In the genomic region with DNA sequence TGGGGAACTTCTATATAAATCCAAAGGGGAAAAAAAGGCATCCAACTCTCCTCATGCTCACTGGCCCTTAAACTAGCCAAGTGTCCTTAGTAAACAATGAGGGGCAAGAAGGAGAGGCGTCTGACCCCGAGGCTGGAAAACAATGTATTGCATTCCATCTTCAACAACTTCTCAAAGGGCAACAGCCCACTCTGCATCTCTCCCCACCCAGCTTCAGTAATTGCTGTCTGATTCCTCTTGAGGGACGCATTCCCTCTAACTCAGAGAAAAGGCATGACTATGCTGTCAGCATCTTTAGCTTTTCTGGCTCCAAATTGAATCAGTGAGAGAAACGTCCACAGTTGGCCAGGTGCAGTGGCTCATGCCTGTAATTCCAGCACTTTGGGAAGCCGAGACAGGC, we compare ENCODE assay signal across 29 cellular contexts.
"Had no signal": no experiment of that assay in that cellular context is flagged by ENCODE, and none has a peak within 500 bp of the region (broad histone marks: within the 10 kb centered on the region; RNA-seq: fewer than 3 reads in every experiment).

No MANE protein-coding gene starts in this region.

- H3K4me1 ChIP-seq: body of pancreas, colonic mucosa, esophagus muscularis mucosa, gastroesophageal sphincter, heart right ventricle had no signal

- H3K79me2 ChIP-seq: hepatocyte had no signal

- H3K27me3 ChIP-seq: adrenal gland, body of pancreas, colonic mucosa, esophagus muscularis mucosa, gastroesophageal sphincter, heart right ventricle, hepatocyte had no signal

- H3K4me3 ChIP-seq: adrenal gland, body of pancreas, colonic mucosa, esophagus muscularis mucosa, gastroesophageal sphincter, heart right ventricle, hepatocyte had no signal

- H3K4me1 Mint-ChIP-seq: activated CD4-positive, alpha-beta T cell treated with anti-CD3 and anti-CD28 coated beads for 36 hours; activated CD4-positive, alpha-beta T cell treated with anti-CD3 and anti-CD28 coated beads, Interleukin-2, amount 10 ng/mL, durations not matched to agents 24 days and 14 days; activated CD8-positive, alpha-beta memory T cell treated with anti-CD3 and anti-CD28 coated beads, Interleukin-2, amount 10 ng/mL, durations not matched to agents 7 days and 5 days; activated naive CD4-positive, alpha-beta T cell treated with anti-CD3 and anti-CD28 coated beads, Interleukin-2, amount 50 U/mL, for 24 hours; activated naive CD8-positive, alpha-beta T cell treated with anti-CD3 and anti-CD28 coated beads for 36 hours; activated naive CD8-positive, alpha-beta T cell treated with anti-CD3 and anti-CD28 coated beads, Interleukin-2, amount 50 U/mL, for 24 hours had no signal

- DNase-seq: activated CD4-positive, alpha-beta memory T cell treated with anti-CD3 and anti-CD28 coated beads for 36 hours; activated CD4-positive, alpha-beta T cell treated with anti-CD3 and anti-CD28 coated beads for 36 hours; activated CD4-positive, alpha-beta T cell treated with anti-CD3 and anti-CD28 coated beads, Interleukin-2, amount 10 ng/mL, durations not matched to agents 24 days and 14 days; activated CD4-positive, CD25-positive, alpha-beta regulatory T cell; activated CD4-positive, CD25-positive, alpha-beta regulatory T cell treated with anti-CD3 and anti-CD28 coated beads, Interleukin-2, amount 50 U/mL, for 72 hours; activated CD8-positive, alpha-beta memory T cell treated with anti-CD3 and anti-CD28 coated beads, Interleukin-2, amount 10 ng/mL, durations not matched to agents 7 days and 5 days; activated CD8-positive, alpha-beta memory T cell treated with anti-CD3 and anti-CD28 coated beads, Interleukin-2, amount 50 U/mL, for 4 hours; activated CD8-positive, alpha-beta T cell treated with anti-CD3 and anti-CD28 coated beads, Interleukin-2, amount 10 ng/mL, durations not matched to agents 7 days and 5 days; activated effector memory CD4-positive, alpha-beta T cell treated with anti-CD3 and anti-CD28 coated beads, Interleukin-2, amount 50 U/mL, for 16 hours; activated naive CD4-positive, alpha-beta T cell treated with anti-CD3 and anti-CD28 coated beads for 36 hours; activated naive CD8-positive, alpha-beta T cell treated with anti-CD3 and anti-CD28 coated beads for 36 hours; activated naive CD8-positive, alpha-beta T cell treated with anti-CD3 and anti-CD28 coated beads, Interleukin-2, amount 50 U/mL, for 24 hours; activated T-cell treated with anti-CD3 and anti-CD28 coated beads, Interleukin-2, amount 50 U/mL, for 1 hour; activated T-cell treated with anti-CD3 and anti-CD28 coated beads, Interleukin-2, amount 50 U/mL, for 48 hours; adrenal gland; aorta; body of pancreas; colonic mucosa; effector memory CD4-positive, alpha-beta T cell; erythroblast; foreskin melanocyte; heart right ventricle; T-helper 2 cell had no signal

- H2AFZ ChIP-seq: hepatocyte had no signal

- H3K4me2 ChIP-seq: hepatocyte had no signal

- ATAC-seq: activated CD4-positive, alpha-beta T cell treated with anti-CD3 and anti-CD28 coated beads for 36 hours; activated CD8-positive, alpha-beta memory T cell treated with anti-CD3 and anti-CD28 coated beads, Interleukin-2, amount 10 ng/mL, durations not matched to agents 7 days and 5 days; activated CD8-positive, alpha-beta T cell treated with anti-CD3 and anti-CD28 coated beads, Interleukin-2, amount 10 ng/mL, durations not matched to agents 7 days and 5 days; activated naive CD8-positive, alpha-beta T cell treated with anti-CD3 and anti-CD28 coated beads, Interleukin-2, amount 50 U/mL, for 24 hours; body of pancreas; gastroesophageal sphincter; heart right ventricle had no signal

- H3K4me3 Mint-ChIP-seq: activated CD4-positive, alpha-beta memory T cell treated with anti-CD3 and anti-CD28 coated beads for 36 hours; activated CD4-positive, alpha-beta T cell treated with anti-CD3 and anti-CD28 coated beads for 36 hours; activated CD4-positive, alpha-beta T cell treated with anti-CD3 and anti-CD28 coated beads, Interleukin-2, amount 10 ng/mL, durations not matched to agents 24 days and 14 days; activated CD8-positive, alpha-beta memory T cell treated with anti-CD3 and anti-CD28 coated beads, Interleukin-2, amount 10 ng/mL, durations not matched to agents 7 days and 5 days; activated CD8-positive, alpha-beta T cell treated with anti-CD3 and anti-CD28 coated beads, Interleukin-2, amount 10 ng/mL, durations not matched to agents 7 days and 5 days; activated naive CD4-positive, alpha-beta T cell treated with anti-CD3 and anti-CD28 coated beads for 36 hours; activated naive CD4-positive, alpha-beta T cell treated with anti-CD3 and anti-CD28 coated beads, Interleukin-2, amount 50 U/mL, for 24 hours; activated naive CD8-positive, alpha-beta T cell treated with anti-CD3 and anti-CD28 coated beads for 36 hours; activated naive CD8-positive, alpha-beta T cell treated with anti-CD3 and anti-CD28 coated beads, Interleukin-2, amount 50 U/mL, for 24 hours; activated T-helper 1 cell treated with anti-CD3 and anti-CD28 coated beads, Interleukin-12 subunit alpha, Interleukin-12 subunit beta, Interleukin-2, Interleukin-4 antibody, amounts not matched to agents 30 ng/mL and 10 ng/mL and 1 ng/mL, durations not matched to agents 14 hours and 24 hours and 36 hours had no signal

- H3K9me3 ChIP-seq: adrenal gland, body of pancreas, colonic mucosa, esophagus muscularis mucosa, gastroesophageal sphincter, heart right ventricle had no signal

- H3K27ac Mint-ChIP-seq: activated CD4-positive, alpha-beta memory T cell treated with anti-CD3 and anti-CD28 coated beads for 36 hours; activated CD4-positive, alpha-beta T cell treated with anti-CD3 and anti-CD28 coated beads for 36 hours; activated CD4-positive, alpha-beta T cell treated with anti-CD3 and anti-CD28 coated beads, Interleukin-2, amount 10 ng/mL, durations not matched to agents 24 days and 14 days; activated CD8-positive, alpha-beta memory T cell treated with anti-CD3 and anti-CD28 coated beads, Interleukin-2, amount 10 ng/mL, durations not matched to agents 7 days and 5 days; activated CD8-positive, alpha-beta T cell treated with anti-CD3 and anti-CD28 coated beads, Interleukin-2, amount 10 ng/mL, durations not matched to agents 7 days and 5 days; activated naive CD4-positive, alpha-beta T cell treated with anti-CD3 and anti-CD28 coated beads for 36 hours; activated naive CD4-positive, alpha-beta T cell treated with anti-CD3 and anti-CD28 coated beads, Interleukin-2, amount 50 U/mL, for 24 hours; activated naive CD8-positive, alpha-beta T cell treated with anti-CD3 and anti-CD28 coated beads for 36 hours; activated naive CD8-positive, alpha-beta T cell treated with anti-CD3 and anti-CD28 coated beads, Interleukin-2, amount 50 U/mL, for 24 hours; activated T-helper 1 cell treated with anti-CD3 and anti-CD28 coated beads, Interleukin-12 subunit alpha, Interleukin-12 subunit beta, Interleukin-2, Interleukin-4 antibody, amounts not matched to agents 30 ng/mL and 10 ng/mL and 1 ng/mL, durations not matched to agents 14 hours and 24 hours and 36 hours; activated T-helper 2 cell treated with anti-CD3 and anti-CD28 coated beads, Interferon-gamma antibody, Interleukin-2, Interleukin-4, amounts not matched to agents 10 μg/mL and 5 μg/mL and 100 μg/mL, durations not matched to agents 14 hours and 24 hours and 36 hours had no signal

- H3K9me3 Mint-ChIP-seq: activated CD4-positive, alpha-beta memory T cell treated with anti-CD3 and anti-CD28 coated beads for 36 hours; activated CD4-positive, alpha-beta T cell treated with anti-CD3 and anti-CD28 coated beads, Interleukin-2, amount 10 ng/mL, durations not matched to agents 24 days and 14 days; activated naive CD4-positive, alpha-beta T cell treated with anti-CD3 and anti-CD28 coated beads for 36 hours; activated naive CD4-positive, alpha-beta T cell treated with anti-CD3 and anti-CD28 coated beads, Interleukin-2, amount 50 U/mL, for 24 hours; activated naive CD8-positive, alpha-beta T cell treated with anti-CD3 and anti-CD28 coated beads for 36 hours; activated naive CD8-positive, alpha-beta T cell treated with anti-CD3 and anti-CD28 coated beads, Interleukin-2, amount 50 U/mL, for 24 hours; activated T-helper 1 cell treated with anti-CD3 and anti-CD28 coated beads, Interleukin-12 subunit alpha, Interleukin-12 subunit beta, Interleukin-2, Interleukin-4 antibody, amounts not matched to agents 30 ng/mL and 10 ng/mL and 1 ng/mL, durations not matched to agents 14 hours and 24 hours and 36 hours; activated T-helper 2 cell treated with anti-CD3 and anti-CD28 coated beads, Interferon-gamma antibody, Interleukin-2, Interleukin-4, amounts not matched to agents 10 μg/mL and 5 μg/mL and 100 μg/mL, durations not matched to agents 14 hours and 24 hours and 36 hours had no signal

- H3K27me3 Mint-ChIP-seq: activated CD4-positive, alpha-beta memory T cell treated with anti-CD3 and anti-CD28 coated beads for 36 hours; activated CD4-positive, alpha-beta T cell treated with anti-CD3 and anti-CD28 coated beads for 36 hours; activated CD4-positive, alpha-beta T cell treated with anti-CD3 and anti-CD28 coated beads, Interleukin-2, amount 10 ng/mL, durations not matched to agents 24 days and 14 days; activated CD8-positive, alpha-beta memory T cell treated with anti-CD3 and anti-CD28 coated beads, Interleukin-2, amount 10 ng/mL, durations not matched to agents 7 days and 5 days; activated naive CD4-positive, alpha-beta T cell treated with anti-CD3 and anti-CD28 coated beads, Interleukin-2, amount 50 U/mL, for 24 hours; activated naive CD8-positive, alpha-beta T cell treated with anti-CD3 and anti-CD28 coated beads for 36 hours; activated naive CD8-positive, alpha-beta T cell treated with anti-CD3 and anti-CD28 coated beads, Interleukin-2, amount 50 U/mL, for 24 hours had no signal

- H3K36me3 ChIP-seq: adrenal gland, colonic mucosa had no signal

- H3K27ac ChIP-seq: adrenal gland, body of pancreas, colonic mucosa, esophagus muscularis mucosa, gastroesophageal sphincter, heart right ventricle, hepatocyte had no signal
